ENCODE assay signal across 9 cellular contexts in genomic region chr17:14070344-14071007, GRCh38. TPM values are rescaled to one million over a fixed set of nuclear protein-coding genes. Genes with fewer than 3 reads are reported as not detected.
DNase-seq lines count a peak whose midpoint lies in the region; ATAC-seq and TF ChIP-seq lines count a peak whose summit lies in the region.
"Had no signal": no experiment of that assay in that cellular context is flagged by ENCODE, and none has a peak within 500 bp of the region (broad histone marks: within the 10 kb centered on the region; RNA-seq: fewer than 3 reads in every experiment).

No MANE protein-coding gene starts in this region.

- ATAC-seq in HG03521 (IDR thresholded peaks at IDR 0.05; ENCODE audit: unreplicated experiment) = no peak

- H3K27me3 ChIP-seq in SJCRH30 = no peaks in the 10 kb centered on the region
- H3K27me3 ChIP-seq in rectal smooth muscle tissue (ENCODE audit: control insufficient read depth, insufficient read depth, low read length) = no peaks in the 10 kb centered on the region

- TF ChIP-seq CTCF in GM12864 (IDR thresholded peaks at IDR 0.05; ENCODE audit: low read depth, low read length, missing control alignments) (no peak), fibroblast of the aortic adventitia (IDR thresholded peaks at IDR 0.05; ENCODE audit: insufficient read depth, low read length) (no peak)

- H3K9me3 ChIP-seq in SJCRH30 (replicated peaks) = peaks cover 7% of the 10 kb centered on the region; the same call in 1 of the 2 replicates

- intact Hi-C loops in head of caudate nucleus (cut with DNase I) = no loop called here

- H3K36me3 ChIP-seq in SJCRH30 (peaks cover 34% of the 10 kb centered on the region), rectal smooth muscle tissue (ENCODE audit: control insufficient read depth, insufficient read depth, low read length) (no peaks in the 10 kb centered on the region)

- H3K4me3 ChIP-seq in GM12864 (ENCODE audit: low read depth, low read length) (peak overlapping the region; percentile 88; the same call in 1 of the 2 replicates), SJCRH30 (peak overlapping the region; percentile 94), fibroblast of the aortic adventitia (ENCODE audit: low read depth, low read length) (peak overlapping the region; percentile 100), rectal smooth muscle tissue (ENCODE audit: low read length) (peak overlapping the region; percentile 100)

- no peak for DNase-seq in GM12864 (ENCODE audit: low read depth)
- no peak for DNase-seq in SJCRH30
- DNase-seq in fibroblast of the aortic adventitia (ENCODE audit: low read depth) = no peak
- no peak for DNase-seq in NCI-H748 (lab: John Stamatoyannopoulos, UW; ENCODE audit: unreplicated experiment)
- DNase-seq in stimulated activated CD4-positive, alpha-beta T cell treated with anti-CD3 and anti-CD28 coated beads, Interleukin-4, amount 100 ng/mL, for 24 hours = no peak
- DNase-seq in head of caudate nucleus = no peak
- DNase-seq: activated effector memory CD4-positive, alpha-beta T cell treated with Interleukin-2 at 50 U/mL for 16 hours had no signal

- H3K27ac ChIP-seq in SJCRH30 (peak overlapping the region; percentile 88; the same call in 1 of the 2 replicates), rectal smooth muscle tissue (ENCODE audit: low read depth, low read length) (no peak overlapping the region)

- no peak overlapping the region for H3K9ac ChIP-seq in rectal smooth muscle tissue (ENCODE audit: low read length)

- H3K4me1 ChIP-seq in SJCRH30 (peaks cover 12% of the 10 kb centered on the region), rectal smooth muscle tissue (ENCODE audit: control insufficient read depth, insufficient read depth, low read length) (peaks cover 7% of the 10 kb centered on the region)

RNA-seq across cellular contexts. Expression of gene COX10, which starts 1.2 kb away (rescaled TPM):
- 93.7 and 105 TPM in 2 replicates for total RNA-seq in SJCRH30 (2014; rRNA removed; shearing (Covaris generic))
- total RNA-seq in fibroblast of the aortic adventitia (ENCODE audit: low replicate concordance) = 6.4 and 19.2 TPM in 2 replicates
